ENCODE assay signal across 14 cellular contexts in genomic region chr2:10269711-10270610, GRCh38. TPM values are rescaled to one million over a fixed set of nuclear protein-coding genes. Genes with fewer than 3 reads are reported as not detected.
DNase-seq lines count a peak whose midpoint lies in the region; ATAC-seq and TF ChIP-seq lines count a peak whose summit lies in the region.
"Had no signal": no experiment of that assay in that cellular context is flagged by ENCODE, and none has a peak within 500 bp of the region (broad histone marks: within the 10 kb centered on the region; RNA-seq: fewer than 3 reads in every experiment).

No MANE protein-coding gene starts in this region.

- CTCF ChIA-PET in WTC11 (lab: Charles Lee) = interaction anchor here (0.6 to 2.7 kb wide), 10 partner anchors 10 to 390 kb away, joined by 3 to 32 read pairs (median 4); partner anchors contain the start of gene HPCAL1

- H3K9me2 ChIP-seq in Karpas-422 (replicated peaks; ENCODE audit: insufficient read depth, low read length) = no peaks in the 10 kb centered on the region

- H3K4me3 ChIP-seq in heart left ventricle = no peak overlapping the region
- no peak overlapping the region for H3K4me3 ChIP-seq in lower lobe of right lung
- H3K4me3 ChIP-seq in Karpas-422 (ENCODE audit: low read length) = no peak overlapping the region
- H3K4me3 ChIP-seq: ascending aorta, right atrium auricular region had no signal

- no peak overlapping the region for H3K27ac ChIP-seq in heart left ventricle
- peak overlapping the region; percentile 77 for H3K27ac ChIP-seq in lower lobe of right lung
- H3K27ac ChIP-seq in Karpas-422 (ENCODE audit: low read length) = no peak overlapping the region
- H3K27ac ChIP-seq: ascending aorta, right atrium auricular region had no signal

- H3K4me1 ChIP-seq in heart left ventricle (peaks cover 0 to 12% (median 2%) of the 10 kb centered on the region in 12 donors), lower lobe of right lung (peaks cover 23% of the 10 kb centered on the region), Karpas-422 (ENCODE audit: low read length) (no peaks in the 10 kb centered on the region)
- H3K4me1 ChIP-seq: right atrium auricular region had no signal

- no peaks in the 10 kb centered on the region for H3K36me3 Mint-ChIP-seq in WTC11
- H3K36me3 Mint-ChIP-seq: natural killer cell treated with Interleukin-12 subunit alpha and Interleukin-12 subunit beta and Interleukin-15 and Interleukin-18, amount 100 ng/mL, for 72 hours had no signal

- no peak for ATAC-seq in Right ventricle myocardium superior (ENCODE audit: poor library complexity)
- ATAC-seq in heart left ventricle = no peak
- no peak for ATAC-seq in WTC11
- ATAC-seq in lower lobe of right lung = peak; percentile 57 to 73
- ATAC-seq in GM21825 (IDR thresholded peaks at IDR 0.05; ENCODE audit: unreplicated experiment) = no peak
- no peak for ATAC-seq in GM21723 (IDR thresholded peaks at IDR 0.05; ENCODE audit: unreplicated experiment)

- H2AFZ ChIP-seq in Karpas-422 (ENCODE audit: low read length) = no peak overlapping the region

- TF ChIP-seq POLR2A in heart left ventricle (IDR thresholded peaks at IDR 0.05) = no peak

- no peaks in the 10 kb centered on the region for H3K27me3 ChIP-seq in heart left ventricle
- no peaks in the 10 kb centered on the region for H3K27me3 ChIP-seq in lower lobe of right lung (ENCODE audit: low read depth)
- H3K27me3 ChIP-seq in Karpas-422 (ENCODE audit: low read length) = no peaks in the 10 kb centered on the region
- H3K27me3 ChIP-seq: ascending aorta, right atrium auricular region had no signal

- TF ChIP-seq CTCF in heart left ventricle (IDR thresholded peaks at IDR 0.05) = no peak
- TF ChIP-seq CTCF in WTC11 (IDR thresholded peaks at IDR 0.05) = no peak
- no peak for TF ChIP-seq CTCF in lower lobe of right lung (IDR thresholded peaks at IDR 0.05)

- H3K4me1 Mint-ChIP-seq in WTC11 = no peaks in the 10 kb centered on the region

- no peak overlapping the region for H3K9ac ChIP-seq in Karpas-422 (ENCODE audit: low read length)

- no peaks in the 10 kb centered on the region for H3K27me3 Mint-ChIP-seq in WTC11 (ENCODE audit: low read depth)

- POLR2A ChIA-PET in WTC11 (lab: Charles Lee) = interaction anchor here (1.6 kb wide), 1 partner anchor 139 kb away, joined by 5 read pairs; no protein-coding TSS in a partner anchor

- no peaks in the 10 kb centered on the region for H3K9me3 Mint-ChIP-seq in WTC11
- H3K9me3 Mint-ChIP-seq: dendritic cell treated with granulocyte-macrophage colony-stimulating factor and Interleukin-4, amounts not matched to agents 40 ng/mL and 50 ng/mL, for 4 days; natural killer cell treated with Interleukin-12 subunit alpha and Interleukin-12 subunit beta and Interleukin-15 and Interleukin-18, amount 100 ng/mL, for 72 hours had no signal

- H3K4me3 Mint-ChIP-seq in WTC11 = no peak overlapping the region
- H3K4me3 Mint-ChIP-seq: dendritic cell treated with granulocyte-macrophage colony-stimulating factor and Interleukin-4, amounts not matched to agents 40 ng/mL and 50 ng/mL, for 4 days; natural killer cell treated with Interleukin-12 subunit alpha and Interleukin-12 subunit beta and Interleukin-15 and Interleukin-18, amount 100 ng/mL, for 72 hours had no signal

- no peaks in the 10 kb centered on the region for H3K79me2 ChIP-seq in Karpas-422 (ENCODE audit: low read length)

- intact Hi-C loops in Right ventricle myocardium superior (cut with DNase I) = no loop called here
- intact Hi-C loops in heart left ventricle (cut with DNase I) = loop anchor here in 2 of 10 donors (1.0 to 10.0 kb wide), 3 partner anchors 135 to 165 kb away; no protein-coding TSS in a partner anchor
- intact Hi-C loops in lower lobe of right lung (cut with DNase I) = no loop called here

- H3K9me3 ChIP-seq in heart left ventricle (no peaks in the 10 kb centered on the region), lower lobe of right lung (no peaks in the 10 kb centered on the region), Karpas-422 (ENCODE audit: low read length) (no peaks in the 10 kb centered on the region)
- H3K9me3 ChIP-seq: ascending aorta, right atrium auricular region had no signal

- no peak overlapping the region for H3K4me2 ChIP-seq in Karpas-422 (ENCODE audit: low read depth, low read length, poor library complexity, severe bottlenecking)

- 88 to 93% (median 91%) methylated on average over 9 to 15 of the region's 15 CpGs for WGBS in heart left ventricle, 4 donors

- DNase-seq in Right ventricle myocardium superior (peak; percentile 30), heart left ventricle (no peak), WTC11 (ENCODE audit: low spot score) (peak; percentile 5), lower lobe of right lung (peak; percentile 71), D341Med (ENCODE audit: low spot score) (no peak), Karpas-422 (no peak)
- DNase-seq: SIG-M5, T1000 had no signal

- no peak overlapping the region for H3K27ac Mint-ChIP-seq in WTC11
- H3K27ac Mint-ChIP-seq: dendritic cell treated with granulocyte-macrophage colony-stimulating factor and Interleukin-4, amounts not matched to agents 40 ng/mL and 50 ng/mL, for 4 days; natural killer cell treated with Interleukin-12 subunit alpha and Interleukin-12 subunit beta and Interleukin-15 and Interleukin-18, amount 100 ng/mL, for 72 hours had no signal

- no peaks in the 10 kb centered on the region for H4K20me1 ChIP-seq in Karpas-422 (ENCODE audit: insufficient read depth, low read depth, low read length)

- H3K36me3 ChIP-seq in heart left ventricle (no peaks in the 10 kb centered on the region), lower lobe of right lung (no peaks in the 10 kb centered on the region), Karpas-422 (ENCODE audit: insufficient read depth, low read length) (no peaks in the 10 kb centered on the region)
- H3K36me3 ChIP-seq: ascending aorta, right atrium auricular region had no signal

TF ChIP-seq in WTC11, 78 proteins besides CTCF, POLR2A, EP300 and RAD21 (continues in another document):
- TF ChIP-seq E2F4 (CRISPR knock-in tag; IDR thresholded peaks at IDR 0.05; ENCODE audit: borderline replicate concordance, low read depth) = no peak
- no peak for TF ChIP-seq ESRRA (CRISPR knock-in tag; IDR thresholded peaks at IDR 0.05; ENCODE audit: borderline replicate concordance)
- TF ChIP-seq ZNF281 (CRISPR knock-in tag; IDR thresholded peaks at IDR 0.05) = no peak
- no peak for TF ChIP-seq NFE2L1 (CRISPR knock-in tag; IDR thresholded peaks at IDR 0.05)
- no peak for TF ChIP-seq ZNF512 (CRISPR knock-in tag; IDR thresholded peaks at IDR 0.05; ENCODE audit: borderline replicate concordance)
- TF ChIP-seq KAT7 (CRISPR knock-in tag; IDR thresholded peaks at IDR 0.05; ENCODE audit: borderline replicate concordance) = no peak
- TF ChIP-seq ZMAT4 (CRISPR knock-in tag; IDR thresholded peaks at IDR 0.05) = no peak

RNA-seq across cellular contexts. Expression of gene HPCAL1, which starts 32.7 kb away (rescaled TPM):
- 34.3 TPM for total RNA-seq in Right ventricle myocardium superior
- 10 to 100 TPM; 18.9 to 63.2 (median 40.5) TPM for total RNA-seq in heart left ventricle
- polyA plus RNA-seq in heart left ventricle = 10 to 100 TPM; 30.8 to 42.6 TPM
- 10.5 to 12.4 TPM (median 11.8 TPM) in 3 replicates for total RNA-seq in WTC11 (2021)
- total RNA-seq in lower lobe of right lung = 132 TPM
- total RNA-seq in Karpas-422 (2014; rRNA removed; shearing (Covaris generic); ENCODE audit: low replicate concordance) = 5.0 and 6.6 TPM in 2 replicates

Comparison
In these comparisons a context has a peak if more than half of its experiments do, and no peak if none do; other contexts are left out.
1. DNase-seq: peak in Right ventricle myocardium superior (single experiment), WTC11 (single experiment) and lower lobe of right lung (single experiment); none in heart left ventricle (0 of 5), D341Med (single experiment) and Karpas-422 (single experiment).
2. ATAC-seq: peak in lower lobe of right lung (2 of 2); none in Right ventricle myocardium superior (single experiment), heart left ventricle (0 of 4), WTC11 (single experiment), GM21825 (single experiment) and GM21723 (single experiment).